In genomic region chr13:52652980-52653303, GRCh38 we compare ENCODE assay signal across 8 cellular contexts. TPM values are rescaled to one million over a fixed set of nuclear protein-coding genes. Genes with fewer than 3 reads are reported as not detected.
DNase-seq lines count a peak whose midpoint lies in the region; ATAC-seq, FAIRE-seq and TF ChIP-seq lines count a peak whose summit lies in the region.

No MANE protein-coding gene starts in this region.

- peaks cover 65% of the 10 kb centered on the region for H3K79me2 ChIP-seq in keratinocyte (ENCODE audit: control insufficient read depth, insufficient read depth, low read length)

- ATAC-seq in GM19324 (IDR thresholded peaks at IDR 0.05; ENCODE audit: low FRiP score, unreplicated experiment) (peak; percentile 39), HG03159 (IDR thresholded peaks at IDR 0.05; ENCODE audit: unreplicated experiment) (peak; percentile 34)

- H3K9ac ChIP-seq in keratinocyte (ENCODE audit: control insufficient read depth, extremely low read depth, insufficient read depth, low read length): peak overlapping the region; percentile 98

- H3K4me2 ChIP-seq in keratinocyte (ENCODE audit: control insufficient read depth, extremely low read depth, insufficient read depth, low read depth, low read length): peak overlapping the region; percentile 94

- DNase-seq in AG20443 (ENCODE audit: low spot score) (peak; percentile 40), keratinocyte (ENCODE audit: low read depth, low spot score) (no peak), suprapubic skin (ENCODE audit: low spot score in 2 of 2) (no peak), NCI-H1436 (lab: John Stamatoyannopoulos, UW) (no peak)
- DNase-seq in stimulated activated CD4-positive, alpha-beta T cell treated with anti-CD3 and anti-CD28 coated beads, Interleukin-1b, Interleukin-23, amount 100 ng/mL, for 48 hours: no peak

- H3K27ac ChIP-seq in angular gyrus (ENCODE audit: low read depth, low read length): peak overlapping the region; percentile 96
- H3K27ac ChIP-seq in keratinocyte (ENCODE audit: control insufficient read depth, insufficient read depth, low read length): peak overlapping the region; percentile 98
- H3K27ac ChIP-seq in suprapubic skin: peak overlapping the region; percentile 97

- no peaks in the 10 kb centered on the region for H3K9me1 ChIP-seq in keratinocyte (ENCODE audit: control insufficient read depth, extremely low read depth, insufficient read depth, low read length)

- no peaks in the 10 kb centered on the region for H4K20me1 ChIP-seq in keratinocyte (ENCODE audit: control insufficient read depth, extremely low read depth, insufficient read depth, low read length)

- no peak for TF ChIP-seq CTCF in keratinocyte (optimal IDR thresholded peaks at IDR 0.05 in 1 of 3, IDR thresholded peaks at IDR 0.05 in 1 of 3, conservative IDR thresholded peaks at IDR 0.05 in 1 of 3; ENCODE audit: extremely low read depth in 1 of 3, insufficient read depth in 2 of 3, low read length in 3 of 3)
- peak in 1 of 2 donors; percentile 47 for TF ChIP-seq CTCF in suprapubic skin (IDR thresholded peaks at IDR 0.05)

- peak overlapping the region; percentile 87 for H2AFZ ChIP-seq in keratinocyte (ENCODE audit: control insufficient read depth, low read length)

- H3K27me3 ChIP-seq in keratinocyte (ENCODE audit: control insufficient read depth, extremely low read depth, insufficient read depth, low read length) (no peaks in the 10 kb centered on the region), suprapubic skin (no peaks in the 10 kb centered on the region)

- peaks cover 15% of the 10 kb centered on the region for H3K4me1 ChIP-seq in keratinocyte (ENCODE audit: control insufficient read depth, extremely low read depth, insufficient read depth, low read length)
- H3K4me1 ChIP-seq in suprapubic skin: peaks cover 36% of the 10 kb centered on the region

- FAIRE-seq in keratinocyte (lab: Jason Lieb, UNC): no peak

- no peak for TF ChIP-seq POLR2A in suprapubic skin (IDR thresholded peaks at IDR 0.05)

- H3K36me3 ChIP-seq in keratinocyte (ENCODE audit: control insufficient read depth in 2 of 2, extremely low read depth in 1 of 2, insufficient read depth in 2 of 2, low read length in 2 of 2) (peaks cover 2 to 7% of the 10 kb centered on the region in 2 experiments), suprapubic skin (peaks cover 7% of the 10 kb centered on the region)

- no peak for TF ChIP-seq EP300 in suprapubic skin (IDR thresholded peaks at IDR 0.05)

- H3K4me3 ChIP-seq in keratinocyte (ENCODE audit: control insufficient read depth in 2 of 3, extremely low read depth in 1 of 3, insufficient read depth in 2 of 3, low read depth in 1 of 3, low read length in 3 of 3) (peak overlapping the region; percentile 91 to 95 (median 92)), suprapubic skin (peak overlapping the region; percentile 69)

- dilution Hi-C loops in keratinocyte (cut with MboI; ENCODE audit: extremely low pct_ligation_motif_present, low sequenced_read_pairs): no loop called here

- H3K9me3 ChIP-seq in keratinocyte (ENCODE audit: control insufficient read depth, low read depth, low read length) (no peaks in the 10 kb centered on the region), suprapubic skin (no peaks in the 10 kb centered on the region)

- WGBS in suprapubic skin: under 1% methylated on average over 18 of the region's 18 CpGs

RNA-seq across cellular contexts. Expression of gene SUGT1, which starts 0.3 kb away (rescaled TPM):
- 25.5 to 43.9 TPM (median 31.9 TPM) in 3 replicates for polyA plus RNA-seq in keratinocyte
- 32.1 TPM for polyA plus RNA-seq in keratinocyte (2011; ENCODE audit: low read depth)
- 23.6 and 30.6 TPM in 2 replicates for polyA plus RNA-seq in keratinocyte (2011; cell fraction: cytosol; rRNA removed)
- 14.5 and 28.1 TPM in 2 replicates for polyA plus RNA-seq in keratinocyte (2011; cell fraction: nucleus; rRNA removed)
- polyA plus RNA-seq in keratinocyte (2012; ENCODE audit: low replicate concordance): 30.3 and 47.7 TPM in 2 replicates
- polyA minus RNA-seq in keratinocyte: 17.9 to 29.8 TPM (median 25.0 TPM) in 3 replicates
- 24.2 TPM for polyA minus RNA-seq in keratinocyte (2011; cell fraction: cytosol; rRNA and poly(A)+ RNA removed)
- 15.2 and 22.6 TPM in 2 replicates for polyA minus RNA-seq in keratinocyte (2011; cell fraction: nucleus; rRNA and poly(A)+ RNA removed)
- 10 to 100 TPM; 23.7 to 38.2 (median 28.8) TPM for total RNA-seq in suprapubic skin

RNA-seq across cellular contexts. Expression of gene HNRNPA1L2, which starts 10.7 kb away (rescaled TPM):
- polyA plus RNA-seq in keratinocyte: 3.4 to 8.4 TPM (median 7.2 TPM) in 3 replicates
- 6.4 TPM for polyA plus RNA-seq in keratinocyte (2011; ENCODE audit: low read depth)
- polyA plus RNA-seq in keratinocyte (2011; cell fraction: cytosol; rRNA removed): 5.2 and 6.5 TPM in 2 replicates
- polyA plus RNA-seq in keratinocyte (2011; cell fraction: nucleus; rRNA removed): 6.5 and 12.1 TPM in 2 replicates
- polyA plus RNA-seq in keratinocyte (2012; ENCODE audit: low replicate concordance): 8.6 and 10.9 TPM in 2 replicates
- polyA minus RNA-seq in keratinocyte: 1.8 to 6.1 TPM in 2 of 3 replicates, not detected in the other
- not detected for polyA minus RNA-seq in keratinocyte (2011; cell fraction: cytosol; rRNA and poly(A)+ RNA removed)
- polyA minus RNA-seq in keratinocyte (2011; cell fraction: nucleus; rRNA and poly(A)+ RNA removed): 0.74 and 1.5 TPM in 2 replicates
- total RNA-seq in suprapubic skin: 1 to 10 TPM; 1.7 to 5.1 (median 2.6) TPM
